In the genomic region with DNA sequence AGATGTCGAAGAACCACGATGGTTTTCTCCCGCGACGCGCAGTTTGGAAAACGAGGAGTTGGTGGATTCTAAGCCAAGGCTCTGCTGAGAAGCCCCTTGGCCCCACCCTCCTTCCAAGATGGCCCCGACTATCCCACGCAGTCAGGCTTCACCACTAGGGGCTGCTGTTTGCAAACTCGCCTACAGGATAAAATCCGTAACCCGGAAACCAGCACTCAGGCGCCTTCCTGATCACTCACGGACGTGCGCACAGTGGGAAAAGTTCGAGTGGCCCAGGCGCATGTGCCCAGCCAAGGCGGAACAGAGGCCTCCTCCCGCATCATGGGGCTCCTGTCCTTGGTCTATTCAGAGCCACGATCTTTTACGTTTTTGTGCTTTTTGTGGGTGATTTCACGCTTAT, we compare ENCODE assay signal across 9 cellular contexts. TPM values are rescaled to one million over a fixed set of nuclear protein-coding genes. Genes with fewer than 3 reads are reported as not detected.
A peak's percentile ranks its signal among the peaks of the same experiment; 100 is the strongest.
DNase-seq lines count a peak whose midpoint lies in the region; ATAC-seq, FAIRE-seq and TF ChIP-seq lines count a peak whose summit lies in the region.
"Had no signal": no experiment of that assay in that cellular context is flagged by ENCODE, and none has a peak within 500 bp of the region (broad histone marks: within the 10 kb centered on the region; RNA-seq: fewer than 3 reads in every experiment).

No MANE protein-coding gene starts in this region.

- ATAC-seq in DND-41 (ENCODE audit: insufficient read depth, low read depth) (peak; percentile 76), GM21515 (IDR thresholded peaks at IDR 0.05; ENCODE audit: unreplicated experiment) (no peak), HG02642 (IDR thresholded peaks at IDR 0.05; ENCODE audit: poor library complexity, unreplicated experiment) (no peak)

- H3K27me3 ChIP-seq in DND-41 (ENCODE audit: insufficient read depth, low read length, poor library complexity) (no peaks in the 10 kb centered on the region), endothelial cell of umbilical vein (ENCODE audit: control insufficient read depth in 2 of 2, insufficient read depth in 2 of 2, low read length in 2 of 2) (no peaks in the 10 kb centered on the region)

- H4K20me1 ChIP-seq in DND-41 (ENCODE audit: insufficient read depth, low read length) (peaks cover 64% of the 10 kb centered on the region), endothelial cell of umbilical vein (replicated peaks; ENCODE audit: control insufficient read depth, extremely low read depth, insufficient read depth, low read length) (no peaks in the 10 kb centered on the region)

- dilution Hi-C loops in endothelial cell of umbilical vein (cut with MboI; ENCODE audit: extremely low pct_ligation_motif_present, low sequenced_read_pairs) = no loop called here

- no peaks in the 10 kb centered on the region for H3K9me3 ChIP-seq in DND-41 (ENCODE audit: insufficient read depth, low read length, severe bottlenecking)
- no peaks in the 10 kb centered on the region for H3K9me3 ChIP-seq in endothelial cell of umbilical vein (replicated peaks; ENCODE audit: control insufficient read depth, insufficient read depth, low read length)

- peaks cover 5% of the 10 kb centered on the region for H3K4me1 Mint-ChIP-seq in type B pancreatic cell (ENCODE audit: unreplicated experiment)

- peak overlapping the region; percentile 31 for H3K27ac Mint-ChIP-seq in type B pancreatic cell
- H3K27ac Mint-ChIP-seq: T-helper 1 cell treated with Interleukin-12 subunit alpha and Interleukin-12 subunit beta and Interleukin-4 antibody, amounts not matched to agents 30 μg/mL and 1 μg/mL, for 36 hours had no signal

- H3K4me3 Mint-ChIP-seq in type B pancreatic cell = no peak overlapping the region
- H3K4me3 Mint-ChIP-seq: T-helper 1 cell treated with Interleukin-12 subunit alpha and Interleukin-12 subunit beta and Interleukin-4 antibody, amounts not matched to agents 30 μg/mL and 1 μg/mL, for 36 hours had no signal

- FAIRE-seq in endothelial cell of umbilical vein (lab: Jason Lieb, UNC) = peak; percentile 74

- TF ChIP-seq CTCF in DND-41 (IDR thresholded peaks at IDR 0.05; ENCODE audit: borderline replicate concordance, extremely low read depth, low read length, poor library complexity, severe bottlenecking) = peak; percentile 77
- TF ChIP-seq CTCF in endothelial cell of umbilical vein (IDR thresholded peaks at IDR 0.05; ENCODE audit: extremely low read depth in 1 of 2, insufficient read depth in 1 of 2, low read depth in 1 of 2, low read length in 2 of 2) = peak; percentile 79 to 83
- peak; percentile 79 for TF ChIP-seq CTCF in type B pancreatic cell (conservative IDR thresholded peaks at IDR 0.05)

- H3K4me2 ChIP-seq in DND-41 (ENCODE audit: insufficient read depth, low read length) (no peak overlapping the region), endothelial cell of umbilical vein (ENCODE audit: insufficient read depth, low read length) (no peak overlapping the region)

- no peaks in the 10 kb centered on the region for H3K4me1 ChIP-seq in DND-41 (ENCODE audit: insufficient read depth, low read length)
- H3K4me1 ChIP-seq in endothelial cell of umbilical vein (ENCODE audit: control insufficient read depth, extremely low read depth, insufficient read depth, low read length) = no peaks in the 10 kb centered on the region

- no TSS peak for BruUV-seq in endothelial cell of umbilical vein (replicated peaks; lab: Mats Ljungman, UMichigan)

- H3K27ac ChIP-seq in DND-41 (ENCODE audit: low read length) (no peak overlapping the region), endothelial cell of umbilical vein (ENCODE audit: insufficient read depth, low read depth, low read length) (peak overlapping the region; percentile 29)

- H3K36me3 Mint-ChIP-seq in type B pancreatic cell = peaks cover 11% of the 10 kb centered on the region

- H3K27me3 Mint-ChIP-seq in type B pancreatic cell = no peaks in the 10 kb centered on the region

- H3K9ac ChIP-seq in DND-41 (ENCODE audit: low read depth, low read length) = no peak overlapping the region
- H3K9ac ChIP-seq in endothelial cell of umbilical vein (replicated peaks; ENCODE audit: extremely low read depth, insufficient read depth, low read length) = no peak overlapping the region

- peaks cover 83% of the 10 kb centered on the region for H3K36me3 ChIP-seq in DND-41 (ENCODE audit: insufficient read depth, low read length)
- H3K36me3 ChIP-seq in endothelial cell of umbilical vein (ENCODE audit: control insufficient read depth in 2 of 2, extremely low read depth in 1 of 2, insufficient read depth in 2 of 2, low read length in 2 of 2) = peaks cover 15 to 41% of the 10 kb centered on the region in 2 experiments

- intact Hi-C loops in endothelial cell of umbilical vein (cut with micrococcal nuclease) = loop anchor here (5.0 kb wide), 1 partner anchor 143 kb away; no protein-coding TSS in a partner anchor

- H3K9me1 ChIP-seq in endothelial cell of umbilical vein (replicated peaks; ENCODE audit: control insufficient read depth, extremely low read depth, insufficient read depth, low read length) = no peaks in the 10 kb centered on the region

- TF ChIP-seq POLR2A in endothelial cell of umbilical vein (IDR thresholded peaks at IDR 0.05; ENCODE audit: low read depth, low read length) = no peak

- H2AFZ ChIP-seq in DND-41 (ENCODE audit: low read depth, low read length) = no peak overlapping the region
- no peak overlapping the region for H2AFZ ChIP-seq in endothelial cell of umbilical vein (ENCODE audit: low read depth, low read length)

- no peaks in the 10 kb centered on the region for H3K9me3 Mint-ChIP-seq in type B pancreatic cell
- H3K9me3 Mint-ChIP-seq: T-helper 1 cell treated with Interleukin-12 subunit alpha and Interleukin-12 subunit beta and Interleukin-4 antibody, amounts not matched to agents 30 μg/mL and 1 μg/mL, for 36 hours had no signal

- CTCF ChIA-PET in endothelial cell of umbilical vein (lab: Charles Lee) = interaction anchor here (0.7 to 1.1 kb wide), 2 partner anchors 48 to 202 kb away, joined by 3 to 4 read pairs; no protein-coding TSS in a partner anchor

- POLR2A ChIA-PET in endothelial cell of umbilical vein (lab: Charles Lee) = no interaction called here

- H3K4me3 ChIP-seq in DND-41 (ENCODE audit: low read depth in 1 of 2, low read length in 2 of 2) (no peak overlapping the region), endothelial cell of umbilical vein (replicated peaks in 1 of 3; ENCODE audit: insufficient read depth in 1 of 3, low read depth in 1 of 3, low read length in 3 of 3) (no peak overlapping the region)
- H3K4me3 ChIP-seq in Jurkat, Clone E6-1 (ENCODE audit: low read length) = no peak overlapping the region

- H3K79me2 ChIP-seq in DND-41 (ENCODE audit: insufficient read depth, low read length) = peaks cover 41% of the 10 kb centered on the region
- H3K79me2 ChIP-seq in endothelial cell of umbilical vein (ENCODE audit: control insufficient read depth, insufficient read depth, low read length) = peaks cover 2% of the 10 kb centered on the region

- DNase-seq in DND-41 = peak; percentile 61
- DNase-seq in Jurkat, Clone E6-1 (ENCODE audit: low read depth, low spot score) = peak; percentile 54
- peak; percentile 34 to 40 for DNase-seq in activated CD4-positive, alpha-beta T cell treated with anti-CD3 and anti-CD28 coated beads, Interleukin-2, amount 50 U/mL, for 4 hours
- DNase-seq in endothelial cell of umbilical vein (ENCODE audit: low read depth, low spot score) = peak; percentile 67
- DNase-seq in midbrain (lab: John Stamatoyannopoulos, UW) = peak; percentile 30
- DNase-seq in type B pancreatic cell (ENCODE audit: extremely low spot score, unreplicated experiment) = no peak

RNA-seq across cellular contexts. Expression of a gene that starts 19.2 kb away (rescaled TPM):
- 287 TPM for polyA plus RNA-seq in Jurkat, Clone E6-1 (2012; ENCODE audit: insufficient read depth, insufficient read length)
- total RNA-seq in endothelial cell of umbilical vein = 210 and 223 TPM in 2 replicates
- polyA plus RNA-seq in endothelial cell of umbilical vein = 165 and 262 TPM in 2 replicates
- polyA plus RNA-seq in endothelial cell of umbilical vein (2011; cell fraction: cytosol; rRNA removed) = 156 and 199 TPM in 2 replicates
- polyA plus RNA-seq in endothelial cell of umbilical vein (2011; cell fraction: nucleus; rRNA removed) = 42.6 and 62.7 TPM in 2 replicates
- polyA plus RNA-seq in endothelial cell of umbilical vein (2012) = 156 and 442 TPM in 2 replicates
- polyA minus RNA-seq in endothelial cell of umbilical vein = 22.1 and 26.8 TPM in 2 replicates
- polyA minus RNA-seq in endothelial cell of umbilical vein (2011; cell fraction: cytosol; rRNA and poly(A)+ RNA removed) = 28.5 TPM
- polyA minus RNA-seq in endothelial cell of umbilical vein (2011; cell fraction: nucleus; rRNA and poly(A)+ RNA removed) = 16.0 and 19.6 TPM in 2 replicates
- 191 and 290 TPM in 2 replicates for total RNA-seq in type B pancreatic cell (ENCODE audit: low replicate concordance)

RNA-seq across cellular contexts. Expression of a gene that starts 28.0 kb away (rescaled TPM):
- polyA plus RNA-seq in Jurkat, Clone E6-1 (2012; ENCODE audit: insufficient read depth, insufficient read length) = 247 TPM
- total RNA-seq in endothelial cell of umbilical vein (193 and 197 TPM in 2 replicates), type B pancreatic cell (ENCODE audit: low replicate concordance) (134 and 193 TPM in 2 replicates)
- polyA plus RNA-seq in endothelial cell of umbilical vein = 147 and 202 TPM in 2 replicates
- 111 and 153 TPM in 2 replicates for polyA plus RNA-seq in endothelial cell of umbilical vein (2011; cell fraction: cytosol; rRNA removed)
- 216 and 222 TPM in 2 replicates for polyA plus RNA-seq in endothelial cell of umbilical vein (2011; cell fraction: nucleus; rRNA removed)
- polyA plus RNA-seq in endothelial cell of umbilical vein (2012) = 146 and 182 TPM in 2 replicates
- 49.3 and 59.6 TPM in 2 replicates for polyA minus RNA-seq in endothelial cell of umbilical vein
- polyA minus RNA-seq in endothelial cell of umbilical vein (2011; cell fraction: cytosol; rRNA and poly(A)+ RNA removed) = 139 TPM
- polyA minus RNA-seq in endothelial cell of umbilical vein (2011; cell fraction: nucleus; rRNA and poly(A)+ RNA removed) = 27.0 and 53.7 TPM in 2 replicates

RNA-seq across cellular contexts. Expression of a gene that starts 31.8 kb away (rescaled TPM):
- polyA plus RNA-seq in Jurkat, Clone E6-1 (2012; ENCODE audit: insufficient read depth, insufficient read length) = 53.6 TPM
- total RNA-seq in endothelial cell of umbilical vein (120 and 121 TPM in 2 replicates), type B pancreatic cell (ENCODE audit: low replicate concordance) (78.8 and 110 TPM in 2 replicates)
- 96.8 and 115 TPM in 2 replicates for polyA plus RNA-seq in endothelial cell of umbilical vein
- polyA plus RNA-seq in endothelial cell of umbilical vein (2011; cell fraction: cytosol; rRNA removed) = 51.3 and 79.1 TPM in 2 replicates
- 104 and 107 TPM in 2 replicates for polyA plus RNA-seq in endothelial cell of umbilical vein (2011; cell fraction: nucleus; rRNA removed)
- 58.1 and 61.5 TPM in 2 replicates for polyA plus RNA-seq in endothelial cell of umbilical vein (2012)
- 53.4 and 63.3 TPM in 2 replicates for polyA minus RNA-seq in endothelial cell of umbilical vein
- 88.7 TPM for polyA minus RNA-seq in endothelial cell of umbilical vein (2011; cell fraction: cytosol; rRNA and poly(A)+ RNA removed)
- 34.2 and 42.2 TPM in 2 replicates for polyA minus RNA-seq in endothelial cell of umbilical vein (2011; cell fraction: nucleus; rRNA and poly(A)+ RNA removed)

RNA-seq across cellular contexts. Expression of a gene that starts 56.3 kb away (rescaled TPM):
- polyA plus RNA-seq in Jurkat, Clone E6-1 (2012; ENCODE audit: insufficient read depth, insufficient read length) = 9.0 TPM
- total RNA-seq in endothelial cell of umbilical vein (96.7 and 98.5 TPM in 2 replicates), type B pancreatic cell (ENCODE audit: low replicate concordance) (79.0 and 82.0 TPM in 2 replicates)
- 30.0 and 45.7 TPM in 2 replicates for polyA plus RNA-seq in endothelial cell of umbilical vein
- polyA plus RNA-seq in endothelial cell of umbilical vein (2011; cell fraction: cytosol; rRNA removed) = 9.6 and 20.1 TPM in 2 replicates
- polyA plus RNA-seq in endothelial cell of umbilical vein (2011; cell fraction: nucleus; rRNA removed) = 7.9 and 8.8 TPM in 2 replicates
- polyA plus RNA-seq in endothelial cell of umbilical vein (2012) = 15.5 and 28.4 TPM in 2 replicates
- polyA minus RNA-seq in endothelial cell of umbilical vein = 16.5 and 24.0 TPM in 2 replicates
- polyA minus RNA-seq in endothelial cell of umbilical vein (2011; cell fraction: cytosol; rRNA and poly(A)+ RNA removed) = 35.4 TPM
- polyA minus RNA-seq in endothelial cell of umbilical vein (2011; cell fraction: nucleus; rRNA and poly(A)+ RNA removed) = 6.3 and 18.9 TPM in 2 replicates
